8 cellular contexts compared by ENCODE assay signal in genomic region chr6:16494781-16495180, GRCh38.
DNase-seq lines count a peak whose midpoint lies in the region; ATAC-seq and TF ChIP-seq lines count a peak whose summit lies in the region.

No MANE protein-coding gene starts in this region.

- H3K9me3 ChIP-seq in BE2C (no peaks in the 10 kb centered on the region), esophagus squamous epithelium (no peaks in the 10 kb centered on the region)

- intact Hi-C loops in esophagus squamous epithelium (cut with DNase I) = no loop called here

- H3K4me1 ChIP-seq in BE2C (no peaks in the 10 kb centered on the region), esophagus squamous epithelium (peaks cover 16 to 69% (median 21%) of the 10 kb centered on the region in 3 donors)

- no peak overlapping the region for H3K27ac ChIP-seq in esophagus squamous epithelium

- H3K36me3 ChIP-seq in H7 (replicated peaks; ENCODE audit: control insufficient read depth, insufficient read depth, low read length) (no peaks in the 10 kb centered on the region), BE2C (no peaks in the 10 kb centered on the region), esophagus squamous epithelium (no peaks in the 10 kb centered on the region)

- TF ChIP-seq POLR2A in GM18505 (IDR thresholded peaks at IDR 0.05; ENCODE audit: borderline replicate concordance, extremely low read depth, insufficient read depth, insufficient read length) (peak; percentile 25), esophagus squamous epithelium (IDR thresholded peaks at IDR 0.05) (no peak)

- ATAC-seq in GM18505 (IDR thresholded peaks at IDR 0.05; ENCODE audit: unreplicated experiment) (peak; percentile 91), GM21526 (IDR thresholded peaks at IDR 0.05; ENCODE audit: low FRiP score, unreplicated experiment) (peak; percentile 78), HG03565 (IDR thresholded peaks at IDR 0.05; ENCODE audit: unreplicated experiment) (peak; percentile 88)

- H3K4me3 ChIP-seq in epithelial cell of esophagus (ENCODE audit: low read length) (no peak overlapping the region), H7 (ENCODE audit: insufficient read depth, low read depth, low read length) (no peak overlapping the region), BE2C (ENCODE audit: low read depth, low read length) (no peak overlapping the region), esophagus squamous epithelium (no peak overlapping the region)

- DNase-seq in epithelial cell of esophagus (ENCODE audit: low read depth) (peak; percentile 51), H7 (no peak), BE2C (no peak), NCI-H82 (lab: John Stamatoyannopoulos, UW) (no peak), esophagus squamous epithelium (lab: John Stamatoyannopoulos, UW) (no peak)

- WGBS in esophagus squamous epithelium, 2 donors = 49 to 63% methylated on average over 3 of the region's 3 CpGs

- TF ChIP-seq CTCF in epithelial cell of esophagus (IDR thresholded peaks at IDR 0.05; ENCODE audit: insufficient read depth, low read depth, low read length, missing control alignments) (no peak), BE2C (IDR thresholded peaks at IDR 0.05; ENCODE audit: low read depth, low read length) (no peak), esophagus squamous epithelium (IDR thresholded peaks at IDR 0.05) (no peak)

- no peaks in the 10 kb centered on the region for H3K27me3 ChIP-seq in H7 (ENCODE audit: control insufficient read depth, insufficient read depth, low read length)
- no peaks in the 10 kb centered on the region for H3K27me3 ChIP-seq in BE2C
- no peaks in the 10 kb centered on the region for H3K27me3 ChIP-seq in esophagus squamous epithelium
